Comparison of ENCODE assay signal across 8 cellular contexts in genomic region chr18:45690975-45691815, GRCh38. TPM values are rescaled to one million over a fixed set of nuclear protein-coding genes. Genes with fewer than 3 reads are reported as not detected.
DNase-seq lines count a peak whose midpoint lies in the region; ATAC-seq and TF ChIP-seq lines count a peak whose summit lies in the region.

No MANE protein-coding gene starts in this region.

- H3K9me2 ChIP-seq in PC-9 (ENCODE audit: insufficient read depth): no peaks in the 10 kb centered on the region

- TF ChIP-seq CTCF in PC-9 (conservative IDR thresholded peaks at IDR 0.05): peak; percentile 92
- peak; percentile 87 for TF ChIP-seq CTCF in neural crest cell (conservative IDR thresholded peaks at IDR 0.05)

- in situ Hi-C loops in Caki2 (cut with HindIII; ENCODE audit: low pct_unique_long_range_greater_than_20kb, low sequenced_read_pairs): no loop called here

- no TSS peak for BruUV-seq in PC-9 (replicated peaks; lab: Mats Ljungman, UMichigan)

- POLR2A ChIA-PET in PC-9 (lab: Charles Lee; ENCODE audit: unreplicated experiment): no interaction called here

- no peak for TF ChIP-seq EP300 in Ishikawa (IDR thresholded peaks at IDR 0.05; ENCODE audit: borderline replicate concordance)

- no peak overlapping the region for H3K4me3 ChIP-seq in PC-9

- H3K79me2 ChIP-seq in PC-9 (ENCODE audit: low read depth): no peaks in the 10 kb centered on the region

- peaks cover 4% of the 10 kb centered on the region; the same call in 1 of the 2 replicates for H3K4me1 ChIP-seq in PC-9 (replicated peaks; ENCODE audit: insufficient read depth)

- no peak for ATAC-seq in HG02610 (IDR thresholded peaks at IDR 0.05; ENCODE audit: unreplicated experiment)

- CTCF ChIA-PET in PC-9 (lab: Charles Lee): no interaction called here

- peaks cover 16% of the 10 kb centered on the region for H3K27me3 Mint-ChIP-seq in neural crest cell (ENCODE audit: low read depth)

- peaks cover 6% of the 10 kb centered on the region; the same call in 1 of the 2 replicates for H3F3A ChIP-seq in PC-9 (ENCODE audit: insufficient read depth, low read depth)

- no peaks in the 10 kb centered on the region for H3K9me3 ChIP-seq in PC-9 (ENCODE audit: insufficient read depth, low read depth)

- peak; percentile 99 for TF ChIP-seq RAD21 in Ishikawa (IDR thresholded peaks at IDR 0.05; ENCODE audit: low read depth)

- no peak overlapping the region for H3K27ac Mint-ChIP-seq in neural crest cell (ENCODE audit: unreplicated experiment)

- H2AFZ ChIP-seq in PC-9: no peak overlapping the region

- peaks cover 6% of the 10 kb centered on the region for H3K9me3 Mint-ChIP-seq in neural crest cell

- no peaks in the 10 kb centered on the region for H4K20me1 ChIP-seq in PC-9 (ENCODE audit: insufficient read depth)

- peak overlapping the region; percentile 50 for H3K4me2 ChIP-seq in PC-9

- H3K27me3 ChIP-seq in PC-9 (ENCODE audit: insufficient read depth, low read depth): no peaks in the 10 kb centered on the region

- no peak overlapping the region for H3K4me3 Mint-ChIP-seq in neural crest cell

- peak; percentile 38 for DNase-seq in Caki2 (ENCODE audit: low read depth)
- peak; percentile 67 to 68 for DNase-seq in PC-9
- peak; percentile 85 to 86 for DNase-seq in activated T-cell treated with anti-CD3 and anti-CD28 coated beads, Interleukin-2, amount 50 U/mL, for 48 hours
- peak; percentile 63 for DNase-seq in fibroblast of the conjunctiva (ENCODE audit: low read depth)
- peak; percentile 90 for DNase-seq in neural crest cell (ENCODE audit: low read depth, low spot score)
- DNase-seq in stromal cell of bone marrow (ENCODE audit: low read depth): peak; percentile 70

- H3K36me3 ChIP-seq in PC-9 (ENCODE audit: low read depth): no peaks in the 10 kb centered on the region

- H3K27ac ChIP-seq in PC-9: no peak overlapping the region

- H3K4me1 Mint-ChIP-seq in neural crest cell: peaks cover 4% of the 10 kb centered on the region

- intact Hi-C loops in PC-9 (cut with micrococcal nuclease; ENCODE audit: unreplicated experiment): loop anchor here (2.0 kb wide), 1 partner anchor 190 kb away; no protein-coding TSS in a partner anchor

- peaks cover 3% of the 10 kb centered on the region for H3K36me3 Mint-ChIP-seq in neural crest cell (ENCODE audit: low read depth)

TF ChIP-seq in Ishikawa, 13 proteins besides CTCF, POLR2A, EP300 and RAD21:
- TF ChIP-seq CEBPB (IDR thresholded peaks at IDR 0.05) (0 out of 2 replicates have a peak, but pooled peaks have one; percentile 1), TEAD4 (IDR thresholded peaks at IDR 0.05) (peak; percentile 81), NFIC (IDR thresholded peaks at IDR 0.05) (no peak), USF1 (IDR thresholded peaks at IDR 0.05) (no peak), TCF12 (IDR thresholded peaks at IDR 0.05; ENCODE audit: low read depth) (no peak), EGR1 (IDR thresholded peaks at IDR 0.05) (no peak), MAX (IDR thresholded peaks at IDR 0.05) (peak; percentile 69), TAF1 (IDR thresholded peaks at IDR 0.05; ENCODE audit: low read depth) (no peak), CREB1 (IDR thresholded peaks at IDR 0.05; ENCODE audit: low read depth) (no peak)
TF ChIP-seq in Ishikawa: peak in this region for 3.

RNA-seq across cellular contexts. Expression of gene SLC14A1, which starts 32.8 kb away (rescaled TPM):
- total RNA-seq in Caki2 (2014; rRNA removed; shearing (Covaris generic); ENCODE audit: low replicate concordance): not detected in 2 replicates
- not detected in 2 replicates for total RNA-seq in PC-9 (2021)
- total RNA-seq in neural crest cell: not detected in 2 replicates

Comparison
In these comparisons a context has a peak if more than half of its experiments do, and no peak if none do; other contexts are left out.
1. DNase-seq: peak in every context shown above with its lines; median percentile 90 in neural crest cell; 86 in activated T-cell treated with anti-CD3 and anti-CD28 coated beads, Interleukin-2, amount 50 U/mL, for 48 hours; 70 in stromal cell of bone marrow; 68 in PC-9; 63 in fibroblast of the conjunctiva; 38 in Caki2.